20 cellular contexts compared by ENCODE assay signal in genomic region chr10:71995880-71996597, GRCh38. TPM values are rescaled to one million over a fixed set of nuclear protein-coding genes. Genes with fewer than 3 reads are reported as not detected.
A peak's percentile ranks its signal among the peaks of the same experiment; 100 is the strongest.
DNase-seq lines count a peak whose midpoint lies in the region; ATAC-seq and TF ChIP-seq lines count a peak whose summit lies in the region.
"Had no signal": no experiment of that assay in that cellular context is flagged by ENCODE, and none has a peak within 500 bp of the region (broad histone marks: within the 10 kb centered on the region; RNA-seq: fewer than 3 reads in every experiment).

No MANE protein-coding gene starts in this region.

- H3K36me3 ChIP-seq in heart right ventricle, result no peaks in the 10 kb centered on the region
- no peaks in the 10 kb centered on the region for H3K36me3 ChIP-seq in sigmoid colon
- H3K36me3 ChIP-seq: right atrium auricular region had no signal

- TF ChIP-seq EP300 in sigmoid colon (IDR thresholded peaks at IDR 0.05), result no peak

- H3K4me3 ChIP-seq in heart right ventricle (no peak overlapping the region), sigmoid colon (no peak overlapping the region)
- H3K4me3 ChIP-seq: mucosa of descending colon, right atrium auricular region had no signal

- intact Hi-C loops in Right ventricle myocardium superior (cut with DNase I), result no loop called here
- intact Hi-C loops in heart right ventricle (cut with DNase I), result no loop called here
- intact Hi-C loops in sigmoid colon (cut with DNase I), result no loop called here

- TF ChIP-seq CTCF in heart right ventricle (IDR thresholded peaks at IDR 0.05) (no peak), sigmoid colon (IDR thresholded peaks at IDR 0.05) (no peak)

- H3K4me3 Mint-ChIP-seq in T-helper 2 cell treated with Interferon-gamma antibody and Interleukin-4, amounts not matched to agents 5 μg/mL and 100 μg/mL, for 36 hours, result no peak overlapping the region
- H3K4me3 Mint-ChIP-seq: activated CD4-positive, alpha-beta T cell treated with anti-CD3 and anti-CD28 coated beads, Interleukin-2, amount 10 ng/mL, durations not matched to agents 7 days and 5 days had no signal

- H3K4me1 Mint-ChIP-seq in T-helper 2 cell treated with Interferon-gamma antibody and Interleukin-4, amounts not matched to agents 5 μg/mL and 100 μg/mL, for 36 hours (ENCODE audit: low read depth), result no peaks in the 10 kb centered on the region
- H3K4me1 Mint-ChIP-seq: activated CD4-positive, alpha-beta T cell treated with anti-CD3 and anti-CD28 coated beads, Interleukin-2, amount 10 ng/mL, durations not matched to agents 7 days and 5 days had no signal

- H3K9me3 ChIP-seq in heart right ventricle (no peaks in the 10 kb centered on the region), sigmoid colon (no peaks in the 10 kb centered on the region)
- H3K9me3 ChIP-seq: mucosa of descending colon, right atrium auricular region had no signal

- no peaks in the 10 kb centered on the region for H3K9me3 Mint-ChIP-seq in T-helper 2 cell treated with Interferon-gamma antibody and Interleukin-4, amounts not matched to agents 5 μg/mL and 100 μg/mL, for 36 hours
- H3K9me3 Mint-ChIP-seq: activated CD4-positive, alpha-beta T cell treated with anti-CD3 and anti-CD28 coated beads, Interleukin-2, amount 10 ng/mL, durations not matched to agents 7 days and 5 days had no signal

- H3K27me3 Mint-ChIP-seq in T-helper 2 cell treated with Interferon-gamma antibody and Interleukin-4, amounts not matched to agents 5 μg/mL and 100 μg/mL, for 36 hours (ENCODE audit: low read depth), result no peaks in the 10 kb centered on the region
- H3K27me3 Mint-ChIP-seq: activated CD4-positive, alpha-beta T cell treated with anti-CD3 and anti-CD28 coated beads, Interleukin-2, amount 10 ng/mL, durations not matched to agents 7 days and 5 days had no signal

- DNase-seq in Right ventricle myocardium superior, result peak; percentile 27
- no peak for DNase-seq in heart right ventricle
- DNase-seq in fibroblast of peridontal ligament (ENCODE audit: extremely low read depth), result peak; percentile 34
- DNase-seq in sigmoid colon, result no peak
- DNase-seq in GM19240 (ENCODE audit: insufficient read length, low spot score), result no peak
- no peak for DNase-seq in T-helper 2 cell treated with Interferon-gamma antibody and Interleukin-4, amounts not matched to agents 5 μg/mL and 100 μg/mL, for 36 hours (ENCODE audit: low spot score)
- DNase-seq in DMS53 (lab: John Stamatoyannopoulos, UW), result no peak
- DNase-seq: 8988T; activated CD4-positive, alpha-beta T cell treated with anti-CD3 and anti-CD28 coated beads, Interleukin-2, amount 10 ng/mL, durations not matched to agents 7 days and 5 days; activated gamma-delta T cell; cerebellar nuclear complex; mucosa of descending colon; NCI-H1105; NCI-H2081 treated with DMSO at 0.1 percent for 48 hours; NCI-H510A treated with DMSO at 0.1 percent for 48 hours; SHP77; T-helper 1 cell; trophoblast cell had no signal

- H3K27ac Mint-ChIP-seq in T-helper 2 cell treated with Interferon-gamma antibody and Interleukin-4, amounts not matched to agents 5 μg/mL and 100 μg/mL, for 36 hours, result no peak overlapping the region
- H3K27ac Mint-ChIP-seq: activated CD4-positive, alpha-beta T cell treated with anti-CD3 and anti-CD28 coated beads, Interleukin-2, amount 10 ng/mL, durations not matched to agents 7 days and 5 days had no signal

- no peak for TF ChIP-seq POLR2A in sigmoid colon (IDR thresholded peaks at IDR 0.05)

- H3K36me3 Mint-ChIP-seq in T-helper 2 cell treated with Interferon-gamma antibody and Interleukin-4, amounts not matched to agents 5 μg/mL and 100 μg/mL, for 36 hours (ENCODE audit: low read depth), result no peaks in the 10 kb centered on the region

- WGBS in heart right ventricle, 2 donors, result 50 to 55% methylated on average over 6 of the region's 6 CpGs
- 47 to 55% methylated on average over 6 of the region's 6 CpGs for WGBS in sigmoid colon, 2 donors

- H3K27ac ChIP-seq in heart right ventricle (peak overlapping the region in 3 of 10 donors; percentile 8 to 35 (median 25)), sigmoid colon (peak overlapping the region in 3 of 4 donors; percentile 34 to 59 (median 57))

- no peaks in the 10 kb centered on the region for H3K27me3 ChIP-seq in heart right ventricle
- no peaks in the 10 kb centered on the region for H3K27me3 ChIP-seq in sigmoid colon
- H3K27me3 ChIP-seq: right atrium auricular region had no signal

- H3K4me1 ChIP-seq in heart right ventricle (peaks cover 15 to 72% (median 58%) of the 10 kb centered on the region in 9 donors), sigmoid colon (peaks cover 0 to 60% (median 53%) of the 10 kb centered on the region in 4 donors)

- ATAC-seq in Right ventricle myocardium superior (ENCODE audit: poor library complexity) (no peak), heart right ventricle (no peak), HG03565 (IDR thresholded peaks at IDR 0.05; ENCODE audit: unreplicated experiment) (no peak)
- ATAC-seq: mucosa of descending colon had no signal

RNA-seq across cellular contexts. Expression of gene CHST3, which starts 31.8 kb away (rescaled TPM):
- total RNA-seq in Right ventricle myocardium superior (15.4 TPM), heart right ventricle (10 to 100 TPM; 14.5 to 28.7 (median 21.3) TPM), sigmoid colon (10 to 100 TPM; 12.8 to 25.5 (median 16.5) TPM)
- polyA plus RNA-seq in heart right ventricle (10 to 100 TPM in 1 of 2 donors, 1 to 10 TPM in 1; 6.3 to 12.0 TPM), sigmoid colon (1 to 10 TPM in 1 of 3 donors, under 1 TPM in 2; 0.23 to 3.6 (median 0.60) TPM)

Comparison
In these comparisons a context has a peak if more than half of its experiments do, and no peak if none do; other contexts are left out.
1. DNase-seq: peak in Right ventricle myocardium superior (single experiment) and fibroblast of peridontal ligament (single experiment); none in heart right ventricle (0 of 2), sigmoid colon (single experiment), GM19240 (single experiment), T-helper 2 cell treated with Interferon-gamma antibody and Interleukin-4, amounts not matched to agents 5 μg/mL and 100 μg/mL, for 36 hours (single experiment) and DMS53 (single experiment).